29 cellular contexts compared by ENCODE assay signal in genomic region chr15:100096700-100097099, GRCh38.
"Had no signal": no experiment of that assay in that cellular context is flagged by ENCODE, and none has a peak within 500 bp of the region (broad histone marks: within the 10 kb centered on the region; RNA-seq: fewer than 3 reads in every experiment).

No MANE protein-coding gene starts in this region.

- H3K9me3 ChIP-seq: Peyer's patch, SJCRH30, SK-N-SH had no signal

- H3K9me2 ChIP-seq: SK-N-SH had no signal

- H3K9ac ChIP-seq: KMS-11, SK-N-SH had no signal

- H3K4me3 ChIP-seq: cardiac muscle cell, Peyer's patch, SJCRH30 had no signal

- H3K9me3 Mint-ChIP-seq: activated CD8-positive, alpha-beta T cell treated with anti-CD3 and anti-CD28 coated beads for 36 hours; activated naive CD4-positive, alpha-beta T cell treated with anti-CD3 and anti-CD28 coated beads for 36 hours; activated T-helper 17 cell treated with anti-CD3 and anti-CD28 coated beads, Interleukin-2, amount 50 U/mL, for 72 hours had no signal

- ATAC-seq: activated CD8-positive, alpha-beta T cell treated with anti-CD3 and anti-CD28 coated beads for 36 hours; activated T-helper 17 cell treated with anti-CD3 and anti-CD28 coated beads, Interleukin-2, amount 50 U/mL, for 72 hours had no signal

- H3K27ac ChIP-seq: brain microvascular endothelial cell, cardiac muscle cell, KMS-11, Peyer's patch, RWPE1, SJCRH30, VCaP had no signal

- H3K4me1 Mint-ChIP-seq: activated T-helper 17 cell treated with anti-CD3 and anti-CD28 coated beads, Interleukin-2, amount 50 U/mL, for 72 hours had no signal

- H3K27me3 ChIP-seq: brain microvascular endothelial cell, cardiac muscle cell, Peyer's patch, SJCRH30 had no signal

- H3K27me3 Mint-ChIP-seq: activated CD8-positive, alpha-beta T cell treated with anti-CD3 and anti-CD28 coated beads for 36 hours; activated naive CD8-positive, alpha-beta T cell; activated T-helper 17 cell treated with anti-CD3 and anti-CD28 coated beads, Interleukin-2, amount 50 U/mL, for 72 hours had no signal

- DNase-seq: activated CD4-positive, alpha-beta T cell treated with anti-CD3 and anti-CD28 coated beads for 4 hours; activated CD4-positive, CD25-positive, alpha-beta regulatory T cell; activated CD8-positive, alpha-beta T cell treated with anti-CD3 and anti-CD28 coated beads for 36 hours; activated gamma-delta T cell; activated naive CD4-positive, alpha-beta T cell treated with anti-CD3 and anti-CD28 coated beads for 36 hours; activated T-cell treated with anti-CD3 and anti-CD28 coated beads for 4 hours; activated T-cell treated with anti-CD3 and anti-CD28 coated beads, Interleukin-2, amount 50 U/mL, for 48 hours; brain microvascular endothelial cell; MV-4-11; NCI-H1092 treated with DMSO at 0.1 percent for 48 hours; NCI-H1417 treated with DMSO at 0.1 percent for 48 hours; NCI-H1694; NCI-H2029 treated with DMSO at 0.1 percent for 48 hours; NCI-H345; NCI-H510A; NCI-H526 treated with DMSO at 0.1 percent for 48 hours; NCI-H82; NK-92 treated with Interleukin-12 subunit alpha and Interleukin-12 subunit beta, amount 100 ng/mL, for 24 hours; Peyer's patch; Right ventricle myocardium superior; SJCRH30; SK-N-SH; T-helper 1 cell had no signal

- H3K27ac Mint-ChIP-seq: activated CD8-positive, alpha-beta T cell treated with anti-CD3 and anti-CD28 coated beads for 36 hours; activated naive CD4-positive, alpha-beta T cell treated with anti-CD3 and anti-CD28 coated beads for 36 hours; activated naive CD8-positive, alpha-beta T cell; activated T-helper 17 cell treated with anti-CD3 and anti-CD28 coated beads, Interleukin-2, amount 50 U/mL, for 72 hours had no signal

- H3K4me2 ChIP-seq: KMS-11, SK-N-SH had no signal

- H3K4me1 ChIP-seq: Peyer's patch had no signal

- H3K36me3 ChIP-seq: brain microvascular endothelial cell, cardiac muscle cell, Peyer's patch, SJCRH30 had no signal

- H3K4me3 Mint-ChIP-seq: activated CD8-positive, alpha-beta T cell treated with anti-CD3 and anti-CD28 coated beads for 36 hours; activated naive CD4-positive, alpha-beta T cell treated with anti-CD3 and anti-CD28 coated beads for 36 hours; activated naive CD8-positive, alpha-beta T cell; activated T-helper 17 cell treated with anti-CD3 and anti-CD28 coated beads, Interleukin-2, amount 50 U/mL, for 72 hours had no signal
